Comparison of ENCODE assay signal across 31 cellular contexts in genomic region chr14:77782202-77782601, GRCh38. TPM values are rescaled to one million over a fixed set of nuclear protein-coding genes. Genes with fewer than 3 reads are reported as not detected.
DNase-seq lines count a peak whose midpoint lies in the region; ATAC-seq and TF ChIP-seq lines count a peak whose summit lies in the region.
"Had no signal": no experiment of that assay in that cellular context is flagged by ENCODE, and none has a peak within 500 bp of the region (broad histone marks: within the 10 kb centered on the region; RNA-seq: fewer than 3 reads in every experiment).

No MANE protein-coding gene starts in this region.

- ATAC-seq in GM21360 (IDR thresholded peaks at IDR 0.05; ENCODE audit: unreplicated experiment) (peak; percentile 55), HG02981 (IDR thresholded peaks at IDR 0.05; ENCODE audit: unreplicated experiment) (peak; percentile 59)
- ATAC-seq: PC-3 had no signal

- intact Hi-C loops in activated naive CD4-positive, alpha-beta T cell treated with anti-CD3 and anti-CD28 coated beads for 36 hours (cut with micrococcal nuclease), result no loop called here

- no peaks in the 10 kb centered on the region for H3K36me3 Mint-ChIP-seq in activated naive CD4-positive, alpha-beta T cell treated with anti-CD3 and anti-CD28 coated beads for 36 hours (ENCODE audit: low read depth)
- H3K36me3 Mint-ChIP-seq: activated naive CD4-positive, alpha-beta T cell treated with anti-CD3 and anti-CD28 coated beads, Interleukin-2, amount 10 ng/mL, durations not matched to agents 7 days and 5 days had no signal

- no peaks in the 10 kb centered on the region for H3K4me1 Mint-ChIP-seq in activated naive CD4-positive, alpha-beta T cell treated with anti-CD3 and anti-CD28 coated beads for 36 hours (ENCODE audit: low read depth)
- H3K4me1 Mint-ChIP-seq: activated B cell treated with CpG ODN at 0.5 μM for 24 hours; activated naive CD4-positive, alpha-beta T cell treated with anti-CD3 and anti-CD28 coated beads, Interleukin-2, amount 10 ng/mL, durations not matched to agents 7 days and 5 days had no signal

- DNase-seq in GM12865 (ENCODE audit: low read depth), result peak; percentile 32
- DNase-seq in cardiac fibroblast (ENCODE audit: low read depth in 2 of 2), result peak; percentile 11 to 22
- no peak for DNase-seq in activated naive CD4-positive, alpha-beta T cell treated with anti-CD3 and anti-CD28 coated beads for 36 hours
- no peak for DNase-seq in pons (ENCODE audit: low spot score)
- no peak for DNase-seq in NCI-H187 (lab: John Stamatoyannopoulos, UW)
- no peak for DNase-seq in NCI-H524 treated with DMSO at 0.1 percent for 48 hours (lab: John Stamatoyannopoulos, UW)
- DNase-seq: 8988T; activated B cell treated with CpG ODN at 0.5 μM for 24 hours; activated CD4-positive, alpha-beta T cell treated with anti-CD3 and anti-CD28 coated beads, Interleukin-2, amount 50 U/mL, for 4 hours; activated naive CD4-positive, alpha-beta T cell treated with anti-CD3 and anti-CD28 coated beads, Interleukin-2, amount 10 ng/mL, durations not matched to agents 7 days and 5 days; amygdala; C1 segment of cervical spinal cord; colonic mucosa; COR-L47; effector CD8-positive, alpha-beta T cell; glutamatergic neuron; KBM-7; NCI-H1105; NCI-H187 treated with DMSO at 0.1 percent for 48 hours; NCI-H2171 treated with DMSO at 0.1 percent for 48 hours; NCI-H526; NK-92 treated with Interleukin-12 subunit alpha and Interleukin-12 subunit beta, amount 100 ng/mL, for 24 hours; ovary; PC-3; stimulated activated naive CD4-positive, alpha-beta T cell treated with Interleukin-2 at 50 U/mL for 16 hours; T-helper 1 cell had no signal

- no peak overlapping the region for H3K27ac Mint-ChIP-seq in activated naive CD4-positive, alpha-beta T cell treated with anti-CD3 and anti-CD28 coated beads for 36 hours
- H3K27ac Mint-ChIP-seq: activated B cell treated with CpG ODN at 0.5 μM for 24 hours; activated naive CD4-positive, alpha-beta T cell treated with anti-CD3 and anti-CD28 coated beads, Interleukin-2, amount 10 ng/mL, durations not matched to agents 7 days and 5 days had no signal

- H3K4me3 ChIP-seq in GM12865 (ENCODE audit: low read depth, low read length) (no peak overlapping the region), cardiac fibroblast (replicated peaks in 1 of 2; ENCODE audit: low read depth in 2 of 2, low read length in 2 of 2) (no peak overlapping the region)
- H3K4me3 ChIP-seq: colonic mucosa, ovary, SK-N-MC, skin epidermis had no signal

- H3K4me3 Mint-ChIP-seq in activated naive CD4-positive, alpha-beta T cell treated with anti-CD3 and anti-CD28 coated beads for 36 hours, result no peak overlapping the region
- H3K4me3 Mint-ChIP-seq: activated B cell treated with CpG ODN at 0.5 μM for 24 hours; activated naive CD4-positive, alpha-beta T cell treated with anti-CD3 and anti-CD28 coated beads, Interleukin-2, amount 10 ng/mL, durations not matched to agents 7 days and 5 days; neural crest cell had no signal

- no peaks in the 10 kb centered on the region for H3K27me3 Mint-ChIP-seq in activated naive CD4-positive, alpha-beta T cell treated with anti-CD3 and anti-CD28 coated beads for 36 hours (ENCODE audit: low read depth)
- H3K27me3 Mint-ChIP-seq: activated B cell treated with CpG ODN at 0.5 μM for 24 hours had no signal

- no peaks in the 10 kb centered on the region for H3K9me3 Mint-ChIP-seq in activated naive CD4-positive, alpha-beta T cell treated with anti-CD3 and anti-CD28 coated beads for 36 hours
- H3K9me3 Mint-ChIP-seq: activated B cell treated with CpG ODN at 0.5 μM for 24 hours; activated naive CD4-positive, alpha-beta T cell treated with anti-CD3 and anti-CD28 coated beads, Interleukin-2, amount 10 ng/mL, durations not matched to agents 7 days and 5 days; neural crest cell had no signal

- CTCF ChIA-PET in activated naive CD4-positive, alpha-beta T cell treated with anti-CD3 and anti-CD28 coated beads for 36 hours (lab: Charles Lee), result interaction anchor here (0.6 kb wide), 1 partner anchor 90 kb away, joined by 3 read pairs; no protein-coding TSS in a partner anchor

- TF ChIP-seq CTCF in GM12865 (IDR thresholded peaks at IDR 0.05; ENCODE audit: insufficient read depth, low read depth, low read length, missing control alignments) (no peak), cardiac fibroblast (IDR thresholded peaks at IDR 0.05; ENCODE audit: low read depth, low read length) (no peak)

RNA-seq across cellular contexts. Expression of gene ADCK1, which starts 17.7 kb away (rescaled TPM):
- 1 to 10 TPM; 4.2 to 5.1 TPM for total RNA-seq in activated naive CD4-positive, alpha-beta T cell treated with anti-CD3 and anti-CD28 coated beads for 36 hours

RNA-seq across cellular contexts. Expression of gene SNW1, which starts 21.2 kb away (rescaled TPM):
- 100 to 1,000 TPM; 117 to 129 TPM for total RNA-seq in activated naive CD4-positive, alpha-beta T cell treated with anti-CD3 and anti-CD28 coated beads for 36 hours

Comparison
In these comparisons a context has a peak if more than half of its experiments do, and no peak if none do; other contexts are left out.
1. DNase-seq: peak in GM12865 (single experiment) and cardiac fibroblast (2 of 2); none in activated naive CD4-positive, alpha-beta T cell treated with anti-CD3 and anti-CD28 coated beads for 36 hours (single experiment), pons (single experiment), NCI-H187 (0 of 2) and NCI-H524 treated with DMSO at 0.1 percent for 48 hours (single experiment).